Comparison of ENCODE assay signal across 8 cellular contexts in genomic region chr10:23314835-23315239, GRCh38. TPM values are rescaled to one million over a fixed set of nuclear protein-coding genes. Genes with fewer than 3 reads are reported as not detected.
DNase-seq lines count a peak whose midpoint lies in the region; ATAC-seq and TF ChIP-seq lines count a peak whose summit lies in the region.

No MANE protein-coding gene starts in this region.

- H3K36me3 Mint-ChIP-seq in activated T-helper 17 cell treated with anti-CD3 and anti-CD28 coated beads, Interleukin-2, amount 50 U/mL, for 72 hours (ENCODE audit: low read depth): no peaks in the 10 kb centered on the region
- H3K36me3 Mint-ChIP-seq in progenitor cell of endocrine pancreas (ENCODE audit: insufficient read depth): no peaks in the 10 kb centered on the region

- DNase-seq in NCI-H2171 treated with DMSO at 0.1 percent for 48 hours (lab: John Stamatoyannopoulos, UW) (peak; percentile 36), NCI-H2171 (lab: John Stamatoyannopoulos, UW) (no peak), NCI-H748 (lab: John Stamatoyannopoulos, UW; ENCODE audit: unreplicated experiment) (peak; percentile 62), germinal center (ENCODE audit: low spot score) (peak; percentile 36), progenitor cell of endocrine pancreas (ENCODE audit: low spot score, unreplicated experiment) (peak; percentile 27)

- TF ChIP-seq CTCF in progenitor cell of endocrine pancreas (IDR thresholded peaks at IDR 0.05; ENCODE audit: unreplicated experiment): peak; percentile 84

- no peaks in the 10 kb centered on the region for H3K4me1 Mint-ChIP-seq in activated T-helper 17 cell treated with anti-CD3 and anti-CD28 coated beads, Interleukin-2, amount 50 U/mL, for 72 hours
- peaks cover 1% of the 10 kb centered on the region for H3K4me1 Mint-ChIP-seq in progenitor cell of endocrine pancreas (ENCODE audit: low read depth)

- ATAC-seq in HG02678 (IDR thresholded peaks at IDR 0.05; ENCODE audit: unreplicated experiment) (peak; percentile 58), HG02623 (IDR thresholded peaks at IDR 0.05; ENCODE audit: unreplicated experiment) (no peak)
- ATAC-seq in activated T-helper 17 cell treated with anti-CD3 and anti-CD28 coated beads, Interleukin-2, amount 50 U/mL, for 72 hours (replicated peaks): peak; percentile 29

- H3K4me3 Mint-ChIP-seq in activated T-helper 17 cell treated with anti-CD3 and anti-CD28 coated beads, Interleukin-2, amount 50 U/mL, for 72 hours: no peak overlapping the region
- H3K4me3 Mint-ChIP-seq in progenitor cell of endocrine pancreas (ENCODE audit: low read depth): no peak overlapping the region

- H3K27me3 Mint-ChIP-seq in activated T-helper 17 cell treated with anti-CD3 and anti-CD28 coated beads, Interleukin-2, amount 50 U/mL, for 72 hours: no peaks in the 10 kb centered on the region
- peaks cover 20% of the 10 kb centered on the region for H3K27me3 Mint-ChIP-seq in progenitor cell of endocrine pancreas

- H3K9me3 Mint-ChIP-seq in activated T-helper 17 cell treated with anti-CD3 and anti-CD28 coated beads, Interleukin-2, amount 50 U/mL, for 72 hours: no peaks in the 10 kb centered on the region
- no peaks in the 10 kb centered on the region for H3K9me3 Mint-ChIP-seq in progenitor cell of endocrine pancreas (ENCODE audit: low read depth)

- H3K27ac Mint-ChIP-seq in activated T-helper 17 cell treated with anti-CD3 and anti-CD28 coated beads, Interleukin-2, amount 50 U/mL, for 72 hours: no peak overlapping the region
- H3K27ac Mint-ChIP-seq in progenitor cell of endocrine pancreas: no peak overlapping the region

RNA-seq across cellular contexts. Expression of gene C10orf67, which starts 29.8 kb away (rescaled TPM):
- under 1 TPM; 0.21 to 0.30 TPM for total RNA-seq in activated T-helper 17 cell treated with anti-CD3 and anti-CD28 coated beads, Interleukin-2, amount 50 U/mL, for 72 hours
- total RNA-seq in progenitor cell of endocrine pancreas: 0.38 TPM in 1 of 2 replicates, not detected in the other
